In the genomic region with DNA sequence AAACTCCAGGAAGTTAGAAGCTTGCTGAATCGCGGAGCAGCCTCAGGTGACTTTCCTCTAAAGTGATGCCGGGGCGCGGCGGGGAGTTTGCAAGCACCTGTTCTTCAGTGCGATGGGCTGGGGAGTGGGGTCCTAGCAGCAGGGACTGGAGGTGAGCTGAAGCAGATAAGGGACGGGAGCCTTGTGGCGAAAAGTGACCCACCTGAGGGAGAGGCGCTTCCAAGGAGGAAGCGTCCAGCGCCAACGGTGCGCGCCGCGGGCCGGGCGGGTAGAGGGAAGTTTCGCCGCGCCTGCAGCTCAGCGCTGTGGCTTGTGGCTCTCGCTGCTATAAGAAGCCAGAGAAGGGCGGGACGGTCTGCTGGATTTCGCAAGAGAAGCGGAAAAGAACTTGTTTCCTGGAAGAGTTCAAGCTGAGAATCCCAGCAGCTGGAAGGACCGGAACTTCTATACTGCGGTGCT, we compare ENCODE assay signal across 1 cellular context.
TF ChIP-seq lines count a peak whose summit lies in the region.

A gene (minus strand): TSS at position 305 of the 459 bp plus-strand sequence. CDS start 22,625 bp downstream, outside the sequence.

TF ChIP-seq in endothelial cell of umbilical vein, 7 proteins besides CTCF, POLR2A, EP300 and RAD21:
- TF ChIP-seq, protein P1, sequence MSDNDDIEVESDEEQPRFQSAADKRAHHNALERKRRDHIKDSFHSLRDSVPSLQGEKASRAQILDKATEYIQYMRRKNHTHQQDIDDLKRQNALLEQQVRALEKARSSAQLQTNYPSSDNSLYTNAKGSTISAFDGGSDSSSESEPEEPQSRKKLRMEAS (IDR thresholded peaks at IDR 0.05; ENCODE audit: insufficient read depth, insufficient read length) = no peak
- peak; percentile 60 for TF ChIP-seq EZH2 (IDR thresholded peaks at IDR 0.05; ENCODE audit: borderline replicate concordance, low read depth, low read length, severe bottlenecking)
